In the genomic region with DNA sequence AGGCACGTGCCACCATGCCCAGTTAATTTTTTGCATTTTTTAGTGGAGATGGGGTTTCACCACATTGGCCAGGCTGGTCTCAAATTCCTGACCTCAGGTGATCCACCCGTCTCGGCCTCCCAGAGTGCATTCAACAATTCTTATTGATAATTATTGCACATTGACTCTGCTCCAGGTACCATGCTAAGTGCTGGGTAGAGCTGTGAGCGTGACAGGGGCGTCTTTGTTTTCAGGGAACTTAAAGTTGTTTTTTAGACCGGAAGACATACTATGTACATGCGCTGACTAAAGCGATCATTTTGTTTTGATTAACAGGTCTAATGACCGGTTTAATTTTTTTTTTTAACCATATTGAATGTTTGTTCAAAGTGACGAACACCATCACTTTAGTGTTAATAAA, we compare ENCODE assay signal across 1 cellular context.
TF ChIP-seq lines count a peak whose summit lies in the region.

No MANE protein-coding gene starts in this region.

TF ChIP-seq in SK-N-SH treated with all-trans-retinoic acid at 6 μM for 48 hours, 23 proteins besides CTCF, POLR2A, EP300 and RAD21:
- TF ChIP-seq ZFP3 (CRISPR knock-in tag; IDR thresholded peaks at IDR 0.05) (no peak), TOX (CRISPR knock-in tag; IDR thresholded peaks at IDR 0.05; ENCODE audit: borderline replicate concordance) (no peak), SNAI2 (CRISPR knock-in tag; IDR thresholded peaks at IDR 0.05) (no peak), ZNF8 (CRISPR knock-in tag; IDR thresholded peaks at IDR 0.05) (no peak), GLIS3 (CRISPR knock-in tag; IDR thresholded peaks at IDR 0.05) (no peak), ZFP30 (CRISPR knock-in tag; IDR thresholded peaks at IDR 0.05) (no peak), PPARA (CRISPR knock-in tag; IDR thresholded peaks at IDR 0.05; ENCODE audit: borderline replicate concordance) (no peak), ZNF565 (CRISPR knock-in tag; conservative IDR thresholded peaks at IDR 0.05; ENCODE audit: low read depth) (no peak), TCF4 (CRISPR knock-in tag; IDR thresholded peaks at IDR 0.05; ENCODE audit: borderline replicate concordance) (no peak), BACH2 (CRISPR knock-in tag; IDR thresholded peaks at IDR 0.05; ENCODE audit: borderline replicate concordance) (no peak)
- TF ChIP-seq, protein P1, sequence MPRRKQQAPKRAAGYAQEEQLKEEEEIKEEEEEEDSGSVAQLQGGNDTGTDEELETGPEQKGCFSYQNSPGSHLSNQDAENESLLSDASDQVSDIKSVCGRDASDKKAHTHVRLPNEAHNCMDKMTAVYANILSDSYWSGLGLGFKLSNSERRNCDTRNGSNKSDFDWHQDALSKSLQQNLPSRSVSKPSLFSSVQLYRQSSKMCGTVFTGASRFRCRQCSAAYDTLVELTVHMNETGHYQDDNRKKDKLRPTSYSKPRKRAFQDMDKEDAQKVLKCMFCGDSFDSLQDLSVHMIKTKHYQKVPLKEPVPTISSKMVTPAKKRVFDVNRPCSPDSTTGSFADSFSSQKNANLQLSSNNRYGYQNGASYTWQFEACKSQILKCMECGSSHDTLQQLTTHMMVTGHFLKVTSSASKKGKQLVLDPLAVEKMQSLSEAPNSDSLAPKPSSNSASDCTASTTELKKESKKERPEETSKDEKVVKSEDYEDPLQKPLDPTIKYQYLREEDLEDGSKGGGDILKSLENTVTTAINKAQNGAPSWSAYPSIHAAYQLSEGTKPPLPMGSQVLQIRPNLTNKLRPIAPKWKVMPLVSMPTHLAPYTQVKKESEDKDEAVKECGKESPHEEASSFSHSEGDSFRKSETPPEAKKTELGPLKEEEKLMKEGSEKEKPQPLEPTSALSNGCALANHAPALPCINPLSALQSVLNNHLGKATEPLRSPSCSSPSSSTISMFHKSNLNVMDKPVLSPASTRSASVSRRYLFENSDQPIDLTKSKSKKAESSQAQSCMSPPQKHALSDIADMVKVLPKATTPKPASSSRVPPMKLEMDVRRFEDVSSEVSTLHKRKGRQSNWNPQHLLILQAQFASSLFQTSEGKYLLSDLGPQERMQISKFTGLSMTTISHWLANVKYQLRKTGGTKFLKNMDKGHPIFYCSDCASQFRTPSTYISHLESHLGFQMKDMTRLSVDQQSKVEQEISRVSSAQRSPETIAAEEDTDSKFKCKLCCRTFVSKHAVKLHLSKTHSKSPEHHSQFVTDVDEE (CRISPR knock-in tag; IDR thresholded peaks at IDR 0.05) = no peak
- TF ChIP-seq, protein P2, sequence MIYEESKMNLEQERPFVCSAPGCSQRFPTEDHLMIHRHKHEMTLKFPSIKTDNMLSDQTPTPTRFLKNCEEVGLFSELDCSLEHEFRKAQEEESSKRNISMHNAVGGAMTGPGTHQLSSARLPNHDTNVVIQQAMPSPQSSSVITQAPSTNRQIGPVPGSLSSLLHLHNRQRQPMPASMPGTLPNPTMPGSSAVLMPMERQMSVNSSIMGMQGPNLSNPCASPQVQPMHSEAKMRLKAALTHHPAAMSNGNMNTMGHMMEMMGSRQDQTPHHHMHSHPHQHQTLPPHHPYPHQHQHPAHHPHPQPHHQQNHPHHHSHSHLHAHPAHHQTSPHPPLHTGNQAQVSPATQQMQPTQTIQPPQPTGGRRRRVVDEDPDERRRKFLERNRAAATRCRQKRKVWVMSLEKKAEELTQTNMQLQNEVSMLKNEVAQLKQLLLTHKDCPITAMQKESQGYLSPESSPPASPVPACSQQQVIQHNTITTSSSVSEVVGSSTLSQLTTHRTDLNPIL (CRISPR knock-in tag; IDR thresholded peaks at IDR 0.05; ENCODE audit: low read depth) = no peak
